In genomic region chr3:125594581-125595011, GRCh38 we compare ENCODE assay signal across 8 cellular contexts. TPM values are rescaled to one million over a fixed set of nuclear protein-coding genes. Genes with fewer than 3 reads are reported as not detected.
DNase-seq lines count a peak whose midpoint lies in the region; ATAC-seq, FAIRE-seq and TF ChIP-seq lines count a peak whose summit lies in the region.

No MANE protein-coding gene starts in this region.

- CTCF ChIA-PET in HepG2 (lab: Yijun Ruan, JAX; ENCODE audit: low intra/inter-chr PET ratio, low total read pairs), result no interaction called here

- no peaks in the 10 kb centered on the region for H3K9me3 ChIP-seq in DND-41 (ENCODE audit: insufficient read depth, low read length, severe bottlenecking)
- H3K9me3 ChIP-seq in HepG2 (ENCODE audit: low read length), result no peaks in the 10 kb centered on the region
- no peaks in the 10 kb centered on the region for H3K9me3 ChIP-seq in subcutaneous abdominal adipose tissue (ENCODE audit: control insufficient read depth in 5 of 5, low read length in 5 of 5)

- in situ Hi-C loops in HepG2 (cut with HindIII; ENCODE audit: extremely low pct_ligation_motif_present, low pct_unique_long_range_greater_than_20kb), result no loop called here

- peak overlapping the region; percentile 74 to 77 for H3K4me3 ChIP-seq in DND-41 (ENCODE audit: low read depth in 1 of 2, low read length in 2 of 2)
- peak overlapping the region; percentile 93 for H3K4me3 ChIP-seq in Jurkat, Clone E6-1 (ENCODE audit: low read length)
- H3K4me3 ChIP-seq in HepG2 (replicated peaks in 1 of 3; ENCODE audit: insufficient read depth in 1 of 3, low read depth in 2 of 3, low read length in 3 of 3), result peak overlapping the region; percentile 84 to 96 (median 85)
- peak overlapping the region; percentile 83 to 97 (median 95) for H3K4me3 ChIP-seq in subcutaneous abdominal adipose tissue (ENCODE audit: low read depth in 1 of 5, low read length in 5 of 5)

- H3K9me3 Mint-ChIP-seq in brain, result peaks cover 0 to 11% (median 3%) of the 10 kb centered on the region in 5 experiments

- peaks cover 4% of the 10 kb centered on the region for H3K27me3 Mint-ChIP-seq in brain

- intact Hi-C loops in HepG2 (cut with micrococcal nuclease; ENCODE audit: unreplicated experiment), result loop anchor here (5.0 to 10.0 kb wide), 3 partner anchors 148 to 760 kb away; partner anchors contain the start of gene ZNF148

- peak overlapping the region; percentile 90 to 97 (median 96) for H3K27ac Mint-ChIP-seq in brain

- H2AFZ ChIP-seq in DND-41 (ENCODE audit: low read depth, low read length) (peak overlapping the region; percentile 68), HepG2 (ENCODE audit: low read length) (peak overlapping the region; percentile 43)

- peak; percentile 17 for DNase-seq in DND-41
- no peak for DNase-seq in Jurkat, Clone E6-1 (ENCODE audit: low read depth, low spot score)
- DNase-seq in HepG2 (ENCODE audit: low spot score), result no peak
- no peak for DNase-seq in NCI-H524 treated with DMSO at 0.1 percent for 48 hours (lab: John Stamatoyannopoulos, UW)
- DNase-seq in NCI-H526 treated with DMSO at 0.1 percent for 48 hours (lab: John Stamatoyannopoulos, UW), result no peak

- TSS peak; percentile 61 for BruUV-seq in HepG2 (replicated peaks; lab: Mats Ljungman, UMichigan)

- no peak for TF ChIP-seq CTCF in DND-41 (IDR thresholded peaks at IDR 0.05; ENCODE audit: borderline replicate concordance, extremely low read depth, low read length, poor library complexity, severe bottlenecking)
- no peak for TF ChIP-seq CTCF in brain (conservative IDR thresholded peaks at IDR 0.05)
- no peak for TF ChIP-seq CTCF in HepG2 (CRISPR knock-in tag; IDR thresholded peaks at IDR 0.05)

- H3K4me1 ChIP-seq in DND-41 (ENCODE audit: insufficient read depth, low read length), result peaks cover 59% of the 10 kb centered on the region
- peaks cover 43% of the 10 kb centered on the region for H3K4me1 ChIP-seq in HepG2 (ENCODE audit: insufficient read depth, low read length)
- peaks cover 0 to 48% (median 40%) of the 10 kb centered on the region in 5 donors for H3K4me1 ChIP-seq in subcutaneous abdominal adipose tissue (ENCODE audit: control insufficient read depth in 5 of 5, insufficient read depth in 5 of 5, low read length in 5 of 5)

- H3K36me3 ChIP-seq in DND-41 (ENCODE audit: insufficient read depth, low read length) (0 out of 2 replicates have a peak, but pooled peaks cover 3% of the 10 kb centered on the region), HepG2 (replicated peaks in 1 of 2; ENCODE audit: control insufficient read depth in 1 of 2, insufficient read depth in 2 of 2, low read length in 2 of 2) (no peaks in the 10 kb centered on the region; a peak in 1 of 5 replicates), subcutaneous abdominal adipose tissue (ENCODE audit: control insufficient read depth in 5 of 5, insufficient read depth in 5 of 5, low read length in 5 of 5) (no peaks in the 10 kb centered on the region)

- no peak for TF ChIP-seq EP300 in HepG2 (IDR thresholded peaks at IDR 0.05; ENCODE audit: low read depth in 2 of 2, low read length in 2 of 2)
- no peak for TF ChIP-seq EP300 in HepG2 (CRISPR knock-in tag; IDR thresholded peaks at IDR 0.05; ENCODE audit: borderline replicate concordance)

- no peak for TF ChIP-seq RAD21 in HepG2 (CRISPR knock-in tag; IDR thresholded peaks at IDR 0.05)

- 1% methylated on average over 14 of the region's 14 CpGs for WGBS in HepG2 (ENCODE audit: low lambda C conversion rate)

- FAIRE-seq in HepG2 (lab: Jason Lieb, UNC), result no peak

- peaks cover 18% of the 10 kb centered on the region for H3K36me3 Mint-ChIP-seq in brain

- H3K9ac ChIP-seq in DND-41 (ENCODE audit: low read depth, low read length) (peak overlapping the region; percentile 74), HepG2 (ENCODE audit: insufficient read depth, low read depth, low read length) (peak overlapping the region; percentile 92), subcutaneous abdominal adipose tissue (ENCODE audit: low read length in 5 of 5) (peak overlapping the region; percentile 92 to 96 (median 95))

- H3K79me2 ChIP-seq in DND-41 (ENCODE audit: insufficient read depth, low read length) (peaks cover 63% of the 10 kb centered on the region), HepG2 (ENCODE audit: insufficient read depth, low read length) (peaks cover 47% of the 10 kb centered on the region)

- H3K4me2 ChIP-seq in DND-41 (ENCODE audit: insufficient read depth, low read length), result peak overlapping the region; percentile 82
- peak overlapping the region; percentile 77 for H3K4me2 ChIP-seq in HepG2 (ENCODE audit: low read depth, low read length)

- H4K20me1 ChIP-seq in DND-41 (ENCODE audit: insufficient read depth, low read length) (peaks cover 6% of the 10 kb centered on the region; the same call in 1 of the 2 replicates), HepG2 (ENCODE audit: insufficient read depth, low read length) (no peaks in the 10 kb centered on the region)

- POLR2A ChIA-PET in HepG2 (lab: Yijun Ruan, JAX), result interaction anchor here (3.5 kb wide), 1 partner anchor 148 kb away, joined by 21 read pairs; no protein-coding TSS in a partner anchor

- peak overlapping the region; percentile 97 to 99 (median 98) for H3K4me3 Mint-ChIP-seq in brain

- H3K4me1 Mint-ChIP-seq in brain, result peaks cover 72% of the 10 kb centered on the region

- ATAC-seq in DND-41 (ENCODE audit: insufficient read depth, low read depth), result no peak
- ATAC-seq in HepG2, result 0 out of 3 replicates have a peak, but pooled peaks have one; percentile 7
- ATAC-seq in HG02588 (IDR thresholded peaks at IDR 0.05; ENCODE audit: unreplicated experiment), result no peak

- no peak for TF ChIP-seq POLR2A in HepG2 (IDR thresholded peaks at IDR 0.05; ENCODE audit: insufficient read depth in 1 of 2, low read depth in 2 of 2, low read length in 2 of 2)

- H3K27me3 ChIP-seq in DND-41 (ENCODE audit: insufficient read depth, low read length, poor library complexity) (no peaks in the 10 kb centered on the region), HepG2 (ENCODE audit: control insufficient read depth in 1 of 2, insufficient read depth in 2 of 2, low read length in 2 of 2) (no peaks in the 10 kb centered on the region; a peak in 1 of 5 replicates), subcutaneous abdominal adipose tissue (ENCODE audit: control insufficient read depth in 5 of 5, insufficient read depth in 4 of 5, low read length in 5 of 5) (no peaks in the 10 kb centered on the region)

- H3K27ac ChIP-seq in DND-41 (ENCODE audit: low read length) (peak overlapping the region; percentile 79), HepG2 (ENCODE audit: extremely low read length, insufficient read depth, low read length) (peak overlapping the region; percentile 97), subcutaneous abdominal adipose tissue (ENCODE audit: low read depth, low read length) (peak overlapping the region; percentile 91)

TF ChIP-seq in HepG2, 621 proteins besides CTCF, POLR2A, EP300 and RAD21 (continues in another document):
- TF ChIP-seq ZNF24 (IDR thresholded peaks at IDR 0.05) (no peak), HDAC1 (CRISPR knock-in tag; IDR thresholded peaks at IDR 0.05) (peak; percentile 17), ZNF770 (CRISPR knock-in tag; IDR thresholded peaks at IDR 0.05) (no peak), HNRNPK (IDR thresholded peaks at IDR 0.05; ENCODE audit: low read depth, low read length, poor library complexity, severe bottlenecking) (no peak)

RNA-seq across cellular contexts. Expression of gene OSBPL11, which starts 0.7 kb away (rescaled TPM):
- polyA plus RNA-seq in Jurkat, Clone E6-1 (2012; ENCODE audit: insufficient read depth, insufficient read length), result 10.7 TPM
- polyA plus RNA-seq in brain (ENCODE audit: insufficient read depth, low read depth, low replicate concordance), result 8.4 TPM
- total RNA-seq in HepG2 (2016; rRNA removed; fragmentation: Illumina TruSeq; extraction: Trizol), result 10.9 and 18.7 TPM in 2 replicates
- 2.9 and 3.2 TPM in 2 replicates for total RNA-seq in HepG2 (2016; cell fraction: cytosol; rRNA removed; fragmentation: Illumina TruSeq; extraction: Trizol; ENCODE audit: low read depth)
- total RNA-seq in HepG2 (2016; cell fraction: insoluble cytoplasmic fraction; rRNA removed; fragmentation: Illumina TruSeq; extraction: Trizol), result 11.5 and 16.9 TPM in 2 replicates
- 9.0 and 9.8 TPM in 2 replicates for total RNA-seq in HepG2 (2016; cell fraction: membrane; rRNA removed; fragmentation: Illumina TruSeq; extraction: Trizol)
- total RNA-seq in HepG2 (2016; cell fraction: nucleus; rRNA removed; fragmentation: Illumina TruSeq; extraction: Trizol), result 8.9 and 9.6 TPM in 2 replicates
- polyA plus RNA-seq in HepG2 (2011; rRNA removed), result 3.9 TPM in 2 replicates
- 2.0 and 3.4 TPM in 2 replicates for polyA plus RNA-seq in HepG2 (2011; cell fraction: cytosol; rRNA removed)
- 1.5 and 1.7 TPM in 2 replicates for polyA plus RNA-seq in HepG2 (2011; cell fraction: nucleus; rRNA removed)
- polyA plus RNA-seq in HepG2 (2012), result 6.5 and 7.2 TPM in 2 replicates
- 1.2 TPM in 2 replicates for polyA plus RNA-seq in HepG2 (2016; cell fraction: cytosol; fragmentation: Illumina TruSeq; extraction: Trizol; ENCODE audit: low read depth)
- 15.7 and 16.2 TPM in 2 replicates for polyA plus RNA-seq in HepG2 (2016; cell fraction: insoluble cytoplasmic fraction; fragmentation: Illumina TruSeq; extraction: Trizol; ENCODE audit: low read depth)
- 4.6 and 4.7 TPM in 2 replicates for polyA plus RNA-seq in HepG2 (2016; cell fraction: membrane; fragmentation: Illumina TruSeq; extraction: Trizol; ENCODE audit: low read depth)
- 10.4 and 11.5 TPM in 2 replicates for polyA plus RNA-seq in HepG2 (2016; cell fraction: nucleus; fragmentation: Illumina TruSeq; extraction: Trizol; ENCODE audit: insufficient read depth, low read depth)
- 5.5 and 9.0 TPM in 2 replicates for polyA minus RNA-seq in HepG2 (2011; rRNA and poly(A)+ RNA removed; ENCODE audit: low replicate concordance)
- 4.7 and 6.8 TPM in 2 replicates for polyA minus RNA-seq in HepG2 (2011; cell fraction: cytosol; rRNA and poly(A)+ RNA removed)
- 5.5 and 6.8 TPM in 2 replicates for polyA minus RNA-seq in HepG2 (2011; cell fraction: nucleus; rRNA and poly(A)+ RNA removed)
